Comparison of ENCODE assay signal across 15 cellular contexts in the genomic region with DNA sequence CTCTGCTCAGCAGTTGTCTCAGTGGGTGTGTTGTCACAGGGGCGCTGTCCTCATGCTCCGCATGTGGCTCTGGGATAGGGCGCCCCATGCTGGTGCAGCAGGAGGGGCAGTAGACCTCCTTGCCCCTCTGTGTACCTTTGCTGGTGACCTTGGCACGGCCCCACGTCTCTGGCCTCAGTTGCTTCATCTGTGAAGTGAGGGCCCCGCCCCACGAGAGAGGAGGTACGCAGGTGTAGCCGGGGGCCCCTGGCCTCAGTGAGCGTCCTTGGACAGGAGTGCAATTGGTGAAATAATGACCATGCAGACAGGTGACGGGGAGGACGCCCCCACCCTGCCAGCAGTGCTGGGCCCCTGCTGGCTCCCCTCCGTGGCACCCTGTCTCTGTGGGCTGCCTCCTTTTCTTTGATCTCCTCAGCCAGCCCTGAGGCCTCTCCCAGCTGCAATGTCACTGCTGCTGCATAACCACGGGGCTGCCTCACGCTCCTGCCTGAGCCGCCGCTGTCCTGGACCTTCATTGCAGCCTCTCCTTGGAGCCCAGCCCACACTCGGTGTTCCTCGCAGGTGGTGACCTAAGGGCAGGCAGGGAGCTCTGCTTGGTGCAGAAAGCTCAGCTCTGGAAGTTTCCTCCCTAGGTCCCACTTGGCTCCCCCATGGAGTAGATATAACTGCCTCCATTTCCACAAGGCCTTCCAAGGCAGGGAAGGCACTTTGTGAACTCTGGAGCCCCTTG.
"Had no signal": no experiment of that assay in that cellular context is flagged by ENCODE, and none has a peak within 500 bp of the region (broad histone marks: within the 10 kb centered on the region; RNA-seq: fewer than 3 reads in every experiment).

No MANE protein-coding gene starts in this region.

- H3K27ac Mint-ChIP-seq: naive B cell, progenitor cell of endocrine pancreas had no signal

- H3K4me1 ChIP-seq: lower lobe of right lung, right lobe of liver, testis had no signal

- H3K4me3 Mint-ChIP-seq: naive B cell had no signal

- H3K27me3 ChIP-seq: cardiac muscle cell, heart right ventricle, right lobe of liver, testis had no signal

- H3K36me3 ChIP-seq: cardiac muscle cell had no signal

- ATAC-seq: activated CD4-positive, CD25-positive, alpha-beta regulatory T cell treated with anti-CD3 and anti-CD28 coated beads, Interleukin-2, amount 50 U/mL, for 24 hours; heart right ventricle; lower lobe of right lung; right lobe of liver; stimulated activated naive CD8-positive, alpha-beta T cell treated with anti-CD3 and anti-CD28 coated beads, Interleukin-15, Interleukin-2, amounts not matched to agents 100 U/mL and 50 U/mL, for 24 hours had no signal

- DNase-seq: activated naive CD4-positive, alpha-beta T cell; cortex of kidney; effector CD8-positive, alpha-beta T cell; heart right ventricle; kidney; lower lobe of right lung; naive B cell; right lobe of liver; stimulated activated CD4-positive, alpha-beta T cell treated with anti-CD3 and anti-CD28 coated beads, Interleukin-12 subunit alpha, Interleukin-12 subunit beta, amount 100 ng/mL, for 4 hours; stimulated activated naive CD8-positive, alpha-beta T cell treated with anti-CD3 and anti-CD28 coated beads, Interleukin-15, Interleukin-2, amounts not matched to agents 100 U/mL and 50 U/mL, for 24 hours; SW 1271; testis had no signal

- H3K4me3 ChIP-seq: cardiac muscle cell, heart right ventricle, lower lobe of right lung, right lobe of liver, testis had no signal

- H3K9me3 ChIP-seq: testis had no signal

- H3K27me3 Mint-ChIP-seq: naive B cell, progenitor cell of endocrine pancreas had no signal

- H3K27ac ChIP-seq: cardiac muscle cell, heart right ventricle, lower lobe of right lung, right lobe of liver, testis had no signal
